ENCODE assay signal across 28 cellular contexts in the genomic region with DNA sequence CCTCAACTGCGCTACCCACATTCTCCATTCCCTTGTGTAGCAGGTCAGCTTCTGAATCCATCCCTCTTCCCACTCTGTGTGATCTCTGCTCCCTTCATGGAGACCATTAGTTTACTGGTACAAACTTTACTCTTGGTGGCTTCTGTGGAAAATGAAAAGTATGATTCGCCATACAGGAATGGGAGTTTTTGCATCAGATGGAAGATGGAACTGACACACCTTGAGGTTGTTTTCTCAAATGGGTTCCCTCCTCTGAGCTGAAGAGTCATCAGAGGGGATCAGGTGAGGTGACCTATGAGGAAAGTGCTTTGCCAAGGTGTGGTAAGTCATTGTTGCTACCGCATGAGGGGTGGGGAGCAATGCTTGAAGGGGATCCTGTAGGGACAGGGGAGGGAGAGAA.
"Had no signal": no experiment of that assay in that cellular context is flagged by ENCODE, and none has a peak within 500 bp of the region (broad histone marks: within the 10 kb centered on the region; RNA-seq: fewer than 3 reads in every experiment).

No MANE protein-coding gene starts in this region.

- ATAC-seq: activated CD4-positive, alpha-beta T cell treated with anti-CD3 and anti-CD28 coated beads for 36 hours; activated T-cell treated with anti-CD3 and anti-CD28 coated beads, Interleukin-2, amount 50 U/mL, for 4 hours; gastroesophageal sphincter; heart right ventricle; left lobe of liver; lower lobe of right lung; naive thymus-derived CD8-positive, alpha-beta T cell; upper lobe of right lung had no signal

- H3K27ac Mint-ChIP-seq: activated B cell treated with CpG ODN at 0.5 μM for 24 hours; activated CD4-positive, alpha-beta T cell treated with anti-CD3 and anti-CD28 coated beads for 36 hours; activated naive CD4-positive, alpha-beta T cell treated with anti-CD3 and anti-CD28 coated beads for 36 hours; activated naive CD8-positive, alpha-beta T cell treated with anti-CD3 and anti-CD28 coated beads, Interleukin-2, amount 10 ng/mL, durations not matched to agents 7 days and 5 days; activated T-helper 2 cell treated with anti-CD3 and anti-CD28 coated beads, Interferon-gamma antibody, Interleukin-2, Interleukin-4, amounts not matched to agents 10 μg/mL and 5 μg/mL and 100 μg/mL, durations not matched to agents 14 hours and 24 hours and 36 hours; T-helper 1 cell treated with Interleukin-12 subunit alpha and Interleukin-12 subunit beta and Interleukin-4 antibody, amounts not matched to agents 30 μg/mL and 1 μg/mL, for 36 hours had no signal

- H3K4me3 Mint-ChIP-seq: activated B cell treated with CpG ODN at 0.5 μM for 24 hours; activated CD4-positive, alpha-beta T cell treated with anti-CD3 and anti-CD28 coated beads for 36 hours; activated naive CD4-positive, alpha-beta T cell treated with anti-CD3 and anti-CD28 coated beads for 36 hours; activated naive CD8-positive, alpha-beta T cell treated with anti-CD3 and anti-CD28 coated beads, Interleukin-2, amount 10 ng/mL, durations not matched to agents 7 days and 5 days; activated T-cell treated with anti-CD3 and anti-CD28 coated beads, Interleukin-2, amount 50 U/mL, for 4 hours; naive thymus-derived CD8-positive, alpha-beta T cell; T-helper 1 cell treated with Interleukin-12 subunit alpha and Interleukin-12 subunit beta and Interleukin-4 antibody, amounts not matched to agents 30 μg/mL and 1 μg/mL, for 36 hours had no signal

- DNase-seq: activated B cell treated with CpG ODN at 0.5 μM for 24 hours; activated CD4-positive, alpha-beta T cell treated with anti-CD3 and anti-CD28 coated beads for 36 hours; activated CD4-positive, alpha-beta T cell treated with anti-CD3 and anti-CD28 coated beads, Interleukin-2, amount 50 U/mL, for 4 hours; activated CD8-positive, alpha-beta memory T cell treated with anti-CD3 and anti-CD28 coated beads, Interleukin-2, amount 50 U/mL, for 48 hours; activated naive CD4-positive, alpha-beta T cell treated with anti-CD3 and anti-CD28 coated beads for 36 hours; activated naive CD8-positive, alpha-beta T cell treated with anti-CD3 and anti-CD28 coated beads, Interleukin-2, amount 10 ng/mL, durations not matched to agents 7 days and 5 days; activated T-cell treated with anti-CD3 and anti-CD28 coated beads, Interleukin-2, amount 50 U/mL, for 4 hours; amygdala; cerebellar nuclear complex; esophagus squamous epithelium; heart right ventricle; islet precursor cell; lower lobe of right lung; naive thymus-derived CD8-positive, alpha-beta T cell; ovary; spleen; stimulated activated CD4-positive, alpha-beta T cell treated with anti-CD3 and anti-CD28 coated beads, Interleukin-4, amount 100 ng/mL, for 1 hour; stimulated activated naive CD4-positive, alpha-beta T cell treated with Interleukin-2 at 50 U/mL for 16 hours; T1000; upper lobe of right lung had no signal

- H3K27me3 Mint-ChIP-seq: activated CD4-positive, alpha-beta T cell treated with anti-CD3 and anti-CD28 coated beads for 36 hours; activated naive CD8-positive, alpha-beta T cell treated with anti-CD3 and anti-CD28 coated beads, Interleukin-2, amount 10 ng/mL, durations not matched to agents 7 days and 5 days had no signal

- H3K4me1 Mint-ChIP-seq: activated B cell treated with CpG ODN at 0.5 μM for 24 hours; activated CD4-positive, alpha-beta T cell treated with anti-CD3 and anti-CD28 coated beads for 36 hours; activated naive CD8-positive, alpha-beta T cell treated with anti-CD3 and anti-CD28 coated beads, Interleukin-2, amount 10 ng/mL, durations not matched to agents 7 days and 5 days; naive thymus-derived CD8-positive, alpha-beta T cell had no signal

- H3K4me1 ChIP-seq: esophagus squamous epithelium, gastroesophageal sphincter, lower lobe of right lung, prostate gland, right atrium auricular region, spleen, upper lobe of right lung had no signal

- H3K27ac ChIP-seq: coronary artery, esophagus squamous epithelium, gastroesophageal sphincter, heart right ventricle, lower lobe of right lung, ovary, prostate gland, right atrium auricular region, spleen, thoracic aorta, upper lobe of right lung had no signal

- H3K27me3 ChIP-seq: esophagus squamous epithelium, gastroesophageal sphincter, heart right ventricle, ovary, right atrium auricular region, spleen, upper lobe of right lung had no signal

- H3K36me3 Mint-ChIP-seq: activated naive CD8-positive, alpha-beta T cell treated with anti-CD3 and anti-CD28 coated beads, Interleukin-2, amount 10 ng/mL, durations not matched to agents 7 days and 5 days had no signal
